In the genomic region with DNA sequence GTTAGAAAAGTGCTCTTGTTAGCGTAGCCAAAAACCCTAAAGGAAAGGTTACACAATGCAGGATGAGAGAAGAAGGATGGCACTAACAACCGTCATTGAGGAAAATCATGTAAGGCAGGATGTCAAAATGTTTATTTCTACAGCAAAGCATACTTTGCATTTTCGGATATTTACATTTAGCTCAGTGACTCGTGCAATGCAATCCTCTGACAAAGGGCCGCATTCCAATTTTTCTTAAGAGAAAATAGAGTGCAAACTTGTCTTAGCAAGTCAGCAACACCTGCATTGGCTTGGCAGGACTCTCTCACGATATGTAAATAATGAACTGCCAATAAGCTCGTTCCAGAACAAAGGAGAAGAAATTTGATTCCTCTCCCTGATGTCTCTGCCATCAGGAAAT, we compare ENCODE assay signal across 11 cellular contexts. TPM values are rescaled to one million over a fixed set of nuclear protein-coding genes. Genes with fewer than 3 reads are reported as not detected.
DNase-seq lines count a peak whose midpoint lies in the region; ATAC-seq and TF ChIP-seq lines count a peak whose summit lies in the region.
"Had no signal": no experiment of that assay in that cellular context is flagged by ENCODE, and none has a peak within 500 bp of the region (broad histone marks: within the 10 kb centered on the region; RNA-seq: fewer than 3 reads in every experiment).

No MANE protein-coding gene starts in this region.

- no peaks in the 10 kb centered on the region for H3K9me3 Mint-ChIP-seq in T-helper 2 cell treated with Interferon-gamma antibody and Interleukin-4, amounts not matched to agents 5 μg/mL and 100 μg/mL, for 36 hours
- H3K9me3 Mint-ChIP-seq: activated naive CD8-positive, alpha-beta T cell treated with anti-CD3 and anti-CD28 coated beads, Interleukin-2, amount 10 ng/mL, durations not matched to agents 7 days and 5 days had no signal

- H3K4me1 Mint-ChIP-seq in T-helper 2 cell treated with Interferon-gamma antibody and Interleukin-4, amounts not matched to agents 5 μg/mL and 100 μg/mL, for 36 hours (ENCODE audit: low read depth) = no peaks in the 10 kb centered on the region
- H3K4me1 Mint-ChIP-seq: activated naive CD8-positive, alpha-beta T cell treated with anti-CD3 and anti-CD28 coated beads, Interleukin-2, amount 10 ng/mL, durations not matched to agents 7 days and 5 days had no signal

- H3K4me3 Mint-ChIP-seq in T-helper 2 cell treated with Interferon-gamma antibody and Interleukin-4, amounts not matched to agents 5 μg/mL and 100 μg/mL, for 36 hours = no peak overlapping the region
- H3K4me3 Mint-ChIP-seq: activated naive CD8-positive, alpha-beta T cell treated with anti-CD3 and anti-CD28 coated beads, Interleukin-2, amount 10 ng/mL, durations not matched to agents 7 days and 5 days had no signal

- ATAC-seq in esophagus mucosa (peak; percentile 84), GM21529 (IDR thresholded peaks at IDR 0.05; ENCODE audit: unreplicated experiment) (no peak), HG03196 (IDR thresholded peaks at IDR 0.05; ENCODE audit: unreplicated experiment) (no peak)
- ATAC-seq: pancreas had no signal

- no peak for TF ChIP-seq CTCF in C4-2B (conservative IDR thresholded peaks at IDR 0.05)

- H3K27ac Mint-ChIP-seq in T-helper 2 cell treated with Interferon-gamma antibody and Interleukin-4, amounts not matched to agents 5 μg/mL and 100 μg/mL, for 36 hours = no peak overlapping the region
- H3K27ac Mint-ChIP-seq: activated naive CD8-positive, alpha-beta T cell treated with anti-CD3 and anti-CD28 coated beads, Interleukin-2, amount 10 ng/mL, durations not matched to agents 7 days and 5 days had no signal

- H3K27me3 Mint-ChIP-seq in T-helper 2 cell treated with Interferon-gamma antibody and Interleukin-4, amounts not matched to agents 5 μg/mL and 100 μg/mL, for 36 hours (ENCODE audit: low read depth) = no peaks in the 10 kb centered on the region
- H3K27me3 Mint-ChIP-seq: activated naive CD8-positive, alpha-beta T cell treated with anti-CD3 and anti-CD28 coated beads, Interleukin-2, amount 10 ng/mL, durations not matched to agents 7 days and 5 days had no signal

- DNase-seq in NCI-H1092 (lab: John Stamatoyannopoulos, UW) = peak; percentile 37
- peak; percentile 76 to 83 for DNase-seq in NCI-H526 (lab: John Stamatoyannopoulos, UW)
- no peak for DNase-seq in T-helper 2 cell treated with Interferon-gamma antibody and Interleukin-4, amounts not matched to agents 5 μg/mL and 100 μg/mL, for 36 hours (ENCODE audit: low spot score)
- DNase-seq in amygdala (lab: John Stamatoyannopoulos, UW) = no peak
- DNase-seq: activated CD4-positive, CD25-positive, alpha-beta regulatory T cell treated with anti-CD3 and anti-CD28 coated beads, Interleukin-2, amount 50 U/mL, for 72 hours; activated naive CD8-positive, alpha-beta T cell treated with anti-CD3 and anti-CD28 coated beads, Interleukin-2, amount 10 ng/mL, durations not matched to agents 7 days and 5 days; pancreas had no signal

- H3K27ac ChIP-seq in C4-2B = peak overlapping the region; percentile 95; the same call in 1 of the 2 replicates
- H3K27ac ChIP-seq: pancreas had no signal

- H3K36me3 Mint-ChIP-seq in T-helper 2 cell treated with Interferon-gamma antibody and Interleukin-4, amounts not matched to agents 5 μg/mL and 100 μg/mL, for 36 hours (ENCODE audit: low read depth) = no peaks in the 10 kb centered on the region
- H3K36me3 Mint-ChIP-seq: activated naive CD8-positive, alpha-beta T cell treated with anti-CD3 and anti-CD28 coated beads, Interleukin-2, amount 10 ng/mL, durations not matched to agents 7 days and 5 days had no signal

RNA-seq across cellular contexts. Expression of gene TIAM1, which starts 33.3 kb away (rescaled TPM):
- 96.7 TPM for total RNA-seq in esophagus mucosa

Comparison
In these comparisons a context has a peak if more than half of its experiments do, and no peak if none do; other contexts are left out.
1. DNase-seq: peak in NCI-H1092 (single experiment) and NCI-H526 (2 of 2); none in T-helper 2 cell treated with Interferon-gamma antibody and Interleukin-4, amounts not matched to agents 5 μg/mL and 100 μg/mL, for 36 hours (single experiment) and amygdala (0 of 56).